Comparison of ENCODE assay signal across 19 cellular contexts in the genomic region with DNA sequence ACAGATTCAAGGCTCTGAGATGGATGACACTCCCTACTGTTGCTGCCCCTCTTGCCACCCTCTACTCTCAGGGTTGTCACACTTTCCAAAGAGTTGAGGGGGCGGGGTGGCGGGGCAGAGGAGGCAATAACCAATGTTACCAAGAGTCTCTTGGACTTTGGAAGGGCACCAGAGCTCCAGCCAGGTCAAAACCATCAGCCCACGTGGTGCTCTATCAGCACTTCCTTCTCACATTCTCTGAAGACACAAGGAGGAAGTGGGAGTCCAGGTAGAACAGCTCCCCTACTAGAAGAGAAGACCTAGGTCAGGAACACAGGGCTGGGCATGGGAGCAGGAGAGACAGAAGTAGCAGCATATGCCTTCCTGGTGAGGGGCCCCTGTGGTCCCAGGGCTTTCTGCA.
"Had no signal": no experiment of that assay in that cellular context is flagged by ENCODE, and none has a peak within 500 bp of the region (broad histone marks: within the 10 kb centered on the region; RNA-seq: fewer than 3 reads in every experiment).

No MANE protein-coding gene starts in this region.

- H3K36me3 Mint-ChIP-seq: activated naive CD4-positive, alpha-beta T cell treated with anti-CD3 and anti-CD28 coated beads, Interleukin-2, amount 50 U/mL, for 72 hours had no signal

- H3K27ac ChIP-seq: right atrium auricular region, skin epidermis, transverse colon had no signal

- H3K9me3 ChIP-seq: right atrium auricular region, transverse colon had no signal

- H3K27me3 ChIP-seq: right atrium auricular region, transverse colon had no signal

- H3K4me3 Mint-ChIP-seq: activated CD8-positive, alpha-beta T cell treated with anti-CD3 and anti-CD28 coated beads for 36 hours; activated T-cell treated with anti-CD3 and anti-CD28 coated beads, Interleukin-2, amount 50 U/mL, for 72 hours; nephron had no signal

- H3K9me3 Mint-ChIP-seq: activated CD8-positive, alpha-beta T cell treated with anti-CD3 and anti-CD28 coated beads for 36 hours; activated naive CD4-positive, alpha-beta T cell treated with anti-CD3 and anti-CD28 coated beads, Interleukin-2, amount 50 U/mL, for 72 hours; activated T-cell treated with anti-CD3 and anti-CD28 coated beads, Interleukin-2, amount 50 U/mL, for 72 hours had no signal

- H3K27ac Mint-ChIP-seq: activated CD8-positive, alpha-beta T cell treated with anti-CD3 and anti-CD28 coated beads for 36 hours; activated naive CD4-positive, alpha-beta T cell treated with anti-CD3 and anti-CD28 coated beads, Interleukin-2, amount 50 U/mL, for 72 hours; activated T-cell treated with anti-CD3 and anti-CD28 coated beads, Interleukin-2, amount 50 U/mL, for 72 hours; nephron; progenitor cell of endocrine pancreas had no signal

- H3K27me3 Mint-ChIP-seq: activated CD8-positive, alpha-beta T cell treated with anti-CD3 and anti-CD28 coated beads for 36 hours; progenitor cell of endocrine pancreas had no signal

- H3K4me1 ChIP-seq: right atrium auricular region, transverse colon had no signal

- DNase-seq: activated CD4-positive, alpha-beta T cell treated with anti-CD3 and anti-CD28 coated beads for 4 hours; activated CD8-positive, alpha-beta memory T cell treated with anti-CD3 and anti-CD28 coated beads, Interleukin-2, amount 50 U/mL, for 48 hours; activated CD8-positive, alpha-beta T cell treated with anti-CD3 and anti-CD28 coated beads for 36 hours; activated gamma-delta T cell; activated T-cell treated with anti-CD3 and anti-CD28 coated beads, Interleukin-2, amount 50 U/mL, for 72 hours; hypothalamus; kidney; left ventricle myocardium superior; occipital lobe; stimulated activated CD4-positive, alpha-beta T cell treated with anti-CD3 and anti-CD28 coated beads, Interleukin-4, amount 100 ng/mL, for 24 hours; stimulated activated naive CD4-positive, alpha-beta T cell treated with Interleukin-2 at 50 U/mL for 16 hours; substantia nigra; transverse colon had no signal

- ATAC-seq: activated CD8-positive, alpha-beta T cell treated with anti-CD3 and anti-CD28 coated beads for 36 hours; activated naive CD4-positive, alpha-beta T cell treated with anti-CD3 and anti-CD28 coated beads, Interleukin-2, amount 50 U/mL, for 72 hours; activated T-cell treated with anti-CD3 and anti-CD28 coated beads, Interleukin-2, amount 50 U/mL, for 72 hours; esophagus mucosa; left ventricle myocardium superior had no signal
